In the genomic region with DNA sequence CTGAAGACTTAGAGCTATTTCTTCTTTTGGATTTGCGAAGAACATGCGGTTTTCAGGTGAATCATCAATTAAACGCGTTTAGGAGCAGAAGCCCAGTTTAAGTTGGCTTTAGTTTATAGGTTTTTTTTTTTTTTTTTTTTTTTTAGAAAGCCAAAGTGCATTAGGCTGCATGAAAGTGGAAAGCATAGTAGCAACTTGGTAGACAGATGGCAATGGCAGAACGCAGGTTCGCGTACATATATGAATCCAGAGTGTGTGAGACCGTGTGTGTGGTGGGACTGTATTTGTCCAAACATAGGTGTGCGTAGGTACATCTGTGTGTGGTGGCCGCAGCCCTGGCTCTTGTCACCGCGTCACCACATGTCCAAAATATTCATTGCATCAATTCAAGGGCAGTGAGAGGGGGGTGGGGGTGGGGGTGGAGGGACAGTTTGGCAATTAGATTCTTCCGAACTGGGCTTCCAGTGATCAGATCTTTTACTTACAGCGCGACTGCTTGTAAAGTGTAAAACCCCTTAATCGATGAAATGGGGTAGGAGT, we compare ENCODE assay signal across 1 cellular context.
TF ChIP-seq lines count a peak whose summit lies in the region.

No MANE protein-coding gene starts in this region.

TF ChIP-seq in K562, 482 proteins besides CTCF, POLR2A, EP300 and RAD21 (continues in another document):
- TF ChIP-seq KHSRP (IDR thresholded peaks at IDR 0.05), result no peak
- TF ChIP-seq POU5F1 (IDR thresholded peaks at IDR 0.05; ENCODE audit: borderline replicate concordance, low read depth, low read length, partially characterized antibody), result no peak
- peak; percentile 14 for TF ChIP-seq BRD9 (IDR thresholded peaks at IDR 0.05; ENCODE audit: low read depth, partially characterized antibody)
- TF ChIP-seq TBP (optimal IDR thresholded peaks at IDR 0.05; ENCODE audit: low read depth, low read length), result peak; percentile 5
- no peak for TF ChIP-seq ILF3 (IDR thresholded peaks at IDR 0.05; ENCODE audit: borderline replicate concordance)
- no peak for TF ChIP-seq MYBL2 (IDR thresholded peaks at IDR 0.05; ENCODE audit: low read depth)
- TF ChIP-seq MYBL2 (CRISPR knock-in tag; IDR thresholded peaks at IDR 0.05; ENCODE audit: borderline replicate concordance), result no peak
- no peak for TF ChIP-seq PHB2 (IDR thresholded peaks at IDR 0.05; ENCODE audit: low read depth)
- no peak for TF ChIP-seq PHTF2 (CRISPR knock-in tag; IDR thresholded peaks at IDR 0.05)
- peak; percentile 58; the same call in 1 of the 2 replicates for TF ChIP-seq NFRKB (IDR thresholded peaks at IDR 0.05; ENCODE audit: low read depth)
- no peak for TF ChIP-seq FOSL1 (tag; conservative IDR thresholded peaks at IDR 0.05)
- TF ChIP-seq NR2C1 (IDR thresholded peaks at IDR 0.05), result no peak
- no peak for TF ChIP-seq NR2C1 (tag; IDR thresholded peaks at IDR 0.05)
- TF ChIP-seq, protein P1, sequence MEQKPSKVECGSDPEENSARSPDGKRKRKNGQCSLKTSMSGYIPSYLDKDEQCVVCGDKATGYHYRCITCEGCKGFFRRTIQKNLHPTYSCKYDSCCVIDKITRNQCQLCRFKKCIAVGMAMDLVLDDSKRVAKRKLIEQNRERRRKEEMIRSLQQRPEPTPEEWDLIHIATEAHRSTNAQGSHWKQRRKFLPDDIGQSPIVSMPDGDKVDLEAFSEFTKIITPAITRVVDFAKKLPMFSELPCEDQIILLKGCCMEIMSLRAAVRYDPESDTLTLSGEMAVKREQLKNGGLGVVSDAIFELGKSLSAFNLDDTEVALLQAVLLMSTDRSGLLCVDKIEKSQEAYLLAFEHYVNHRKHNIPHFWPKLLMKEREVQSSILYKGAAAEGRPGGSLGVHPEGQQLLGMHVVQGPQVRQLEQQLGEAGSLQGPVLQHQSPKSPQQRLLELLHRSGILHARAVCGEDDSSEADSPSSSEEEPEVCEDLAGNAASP (IDR thresholded peaks at IDR 0.05), result no peak
- TF ChIP-seq SMARCB1 (IDR thresholded peaks at IDR 0.05; ENCODE audit: insufficient read length, low read depth), result no peak
- TF ChIP-seq, protein P2, sequence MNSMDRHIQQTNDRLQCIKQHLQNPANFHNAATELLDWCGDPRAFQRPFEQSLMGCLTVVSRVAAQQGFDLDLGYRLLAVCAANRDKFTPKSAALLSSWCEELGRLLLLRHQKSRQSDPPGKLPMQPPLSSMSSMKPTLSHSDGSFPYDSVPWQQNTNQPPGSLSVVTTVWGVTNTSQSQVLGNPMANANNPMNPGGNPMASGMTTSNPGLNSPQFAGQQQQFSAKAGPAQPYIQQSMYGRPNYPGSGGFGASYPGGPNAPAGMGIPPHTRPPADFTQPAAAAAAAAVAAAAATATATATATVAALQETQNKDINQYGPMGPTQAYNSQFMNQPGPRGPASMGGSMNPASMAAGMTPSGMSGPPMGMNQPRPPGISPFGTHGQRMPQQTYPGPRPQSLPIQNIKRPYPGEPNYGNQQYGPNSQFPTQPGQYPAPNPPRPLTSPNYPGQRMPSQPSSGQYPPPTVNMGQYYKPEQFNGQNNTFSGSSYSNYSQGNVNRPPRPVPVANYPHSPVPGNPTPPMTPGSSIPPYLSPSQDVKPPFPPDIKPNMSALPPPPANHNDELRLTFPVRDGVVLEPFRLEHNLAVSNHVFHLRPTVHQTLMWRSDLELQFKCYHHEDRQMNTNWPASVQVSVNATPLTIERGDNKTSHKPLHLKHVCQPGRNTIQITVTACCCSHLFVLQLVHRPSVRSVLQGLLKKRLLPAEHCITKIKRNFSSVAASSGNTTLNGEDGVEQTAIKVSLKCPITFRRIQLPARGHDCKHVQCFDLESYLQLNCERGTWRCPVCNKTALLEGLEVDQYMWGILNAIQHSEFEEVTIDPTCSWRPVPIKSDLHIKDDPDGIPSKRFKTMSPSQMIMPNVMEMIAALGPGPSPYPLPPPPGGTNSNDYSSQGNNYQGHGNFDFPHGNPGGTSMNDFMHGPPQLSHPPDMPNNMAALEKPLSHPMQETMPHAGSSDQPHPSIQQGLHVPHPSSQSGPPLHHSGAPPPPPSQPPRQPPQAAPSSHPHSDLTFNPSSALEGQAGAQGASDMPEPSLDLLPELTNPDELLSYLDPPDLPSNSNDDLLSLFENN (IDR thresholded peaks at IDR 0.05; ENCODE audit: low read depth in 2 of 2, low read length in 2 of 2), result 0 out of 4 replicates have a peak, but pooled peaks of 1 of the 2 experiments have one; percentile 14
- 0 out of 2 replicates have a peak, but pooled peaks have one; percentile 28 for TF ChIP-seq HDGF (IDR thresholded peaks at IDR 0.05)
- TF ChIP-seq, protein P3, sequence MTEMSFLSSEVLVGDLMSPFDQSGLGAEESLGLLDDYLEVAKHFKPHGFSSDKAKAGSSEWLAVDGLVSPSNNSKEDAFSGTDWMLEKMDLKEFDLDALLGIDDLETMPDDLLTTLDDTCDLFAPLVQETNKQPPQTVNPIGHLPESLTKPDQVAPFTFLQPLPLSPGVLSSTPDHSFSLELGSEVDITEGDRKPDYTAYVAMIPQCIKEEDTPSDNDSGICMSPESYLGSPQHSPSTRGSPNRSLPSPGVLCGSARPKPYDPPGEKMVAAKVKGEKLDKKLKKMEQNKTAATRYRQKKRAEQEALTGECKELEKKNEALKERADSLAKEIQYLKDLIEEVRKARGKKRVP (CRISPR knock-in tag; IDR thresholded peaks at IDR 0.05), result no peak
- TF ChIP-seq KDM1A (IDR thresholded peaks at IDR 0.05), result no peak
- TF ChIP-seq NFATC3 (IDR thresholded peaks at IDR 0.05), result no peak
- no peak for TF ChIP-seq SETDB1 (IDR thresholded peaks at IDR 0.05; ENCODE audit: low read length)
- TF ChIP-seq, protein P4, sequence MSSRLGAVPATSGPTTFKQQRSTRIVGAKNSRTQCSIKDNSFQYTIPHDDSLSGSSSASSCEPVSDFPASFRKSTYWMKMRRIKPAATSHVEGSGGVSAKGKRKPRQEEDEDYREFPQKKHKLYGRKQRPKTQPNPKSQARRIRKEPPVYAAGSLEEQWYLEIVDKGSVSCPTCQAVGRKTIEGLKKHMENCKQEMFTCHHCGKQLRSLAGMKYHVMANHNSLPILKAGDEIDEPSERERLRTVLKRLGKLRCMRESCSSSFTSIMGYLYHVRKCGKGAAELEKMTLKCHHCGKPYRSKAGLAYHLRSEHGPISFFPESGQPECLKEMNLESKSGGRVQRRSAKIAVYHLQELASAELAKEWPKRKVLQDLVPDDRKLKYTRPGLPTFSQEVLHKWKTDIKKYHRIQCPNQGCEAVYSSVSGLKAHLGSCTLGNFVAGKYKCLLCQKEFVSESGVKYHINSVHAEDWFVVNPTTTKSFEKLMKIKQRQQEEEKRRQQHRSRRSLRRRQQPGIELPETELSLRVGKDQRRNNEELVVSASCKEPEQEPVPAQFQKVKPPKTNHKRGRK (tag; IDR thresholded peaks at IDR 0.05), result peak; percentile 23; the same call in 1 of the 2 replicates
- no peak for TF ChIP-seq KAT7 (CRISPR knock-in tag; IDR thresholded peaks at IDR 0.05; ENCODE audit: borderline replicate concordance)
- TF ChIP-seq, protein P5, sequence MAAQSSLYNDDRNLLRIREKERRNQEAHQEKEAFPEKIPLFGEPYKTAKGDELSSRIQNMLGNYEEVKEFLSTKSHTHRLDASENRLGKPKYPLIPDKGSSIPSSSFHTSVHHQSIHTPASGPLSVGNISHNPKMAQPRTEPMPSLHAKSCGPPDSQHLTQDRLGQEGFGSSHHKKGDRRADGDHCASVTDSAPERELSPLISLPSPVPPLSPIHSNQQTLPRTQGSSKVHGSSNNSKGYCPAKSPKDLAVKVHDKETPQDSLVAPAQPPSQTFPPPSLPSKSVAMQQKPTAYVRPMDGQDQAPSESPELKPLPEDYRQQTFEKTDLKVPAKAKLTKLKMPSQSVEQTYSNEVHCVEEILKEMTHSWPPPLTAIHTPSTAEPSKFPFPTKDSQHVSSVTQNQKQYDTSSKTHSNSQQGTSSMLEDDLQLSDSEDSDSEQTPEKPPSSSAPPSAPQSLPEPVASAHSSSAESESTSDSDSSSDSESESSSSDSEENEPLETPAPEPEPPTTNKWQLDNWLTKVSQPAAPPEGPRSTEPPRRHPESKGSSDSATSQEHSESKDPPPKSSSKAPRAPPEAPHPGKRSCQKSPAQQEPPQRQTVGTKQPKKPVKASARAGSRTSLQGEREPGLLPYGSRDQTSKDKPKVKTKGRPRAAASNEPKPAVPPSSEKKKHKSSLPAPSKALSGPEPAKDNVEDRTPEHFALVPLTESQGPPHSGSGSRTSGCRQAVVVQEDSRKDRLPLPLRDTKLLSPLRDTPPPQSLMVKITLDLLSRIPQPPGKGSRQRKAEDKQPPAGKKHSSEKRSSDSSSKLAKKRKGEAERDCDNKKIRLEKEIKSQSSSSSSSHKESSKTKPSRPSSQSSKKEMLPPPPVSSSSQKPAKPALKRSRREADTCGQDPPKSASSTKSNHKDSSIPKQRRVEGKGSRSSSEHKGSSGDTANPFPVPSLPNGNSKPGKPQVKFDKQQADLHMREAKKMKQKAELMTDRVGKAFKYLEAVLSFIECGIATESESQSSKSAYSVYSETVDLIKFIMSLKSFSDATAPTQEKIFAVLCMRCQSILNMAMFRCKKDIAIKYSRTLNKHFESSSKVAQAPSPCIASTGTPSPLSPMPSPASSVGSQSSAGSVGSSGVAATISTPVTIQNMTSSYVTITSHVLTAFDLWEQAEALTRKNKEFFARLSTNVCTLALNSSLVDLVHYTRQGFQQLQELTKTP (IDR thresholded peaks at IDR 0.05; ENCODE audit: low read depth in 1 of 2, partially characterized antibody in 2 of 2), result peak in 1 of 2 experiments; percentile 34
- 0 out of 2 replicates have a peak, but pooled peaks have one; percentile 37 for TF ChIP-seq ZNF584 (CRISPR knock-in tag; IDR thresholded peaks at IDR 0.05; ENCODE audit: low read depth)
- no peak for TF ChIP-seq BACH1 (tag; IDR thresholded peaks at IDR 0.05)
- no peak for TF ChIP-seq PHB (CRISPR knock-in tag; IDR thresholded peaks at IDR 0.05)
- TF ChIP-seq TGIF2 (CRISPR knock-in tag; IDR thresholded peaks at IDR 0.05), result no peak
- TF ChIP-seq SIN3A (IDR thresholded peaks at IDR 0.05; ENCODE audit: borderline replicate concordance in 2 of 2, control insufficient read depth in 1 of 2, low read depth in 2 of 2, low read length in 2 of 2), result 0 out of 4 replicates have a peak, but pooled peaks of 1 of the 2 experiments have one; percentile 11
- TF ChIP-seq ZNF764 (CRISPR knock-in tag; IDR thresholded peaks at IDR 0.05; ENCODE audit: low read depth), result no peak
- no peak for TF ChIP-seq FOXM1 (IDR thresholded peaks at IDR 0.05; ENCODE audit: low read depth)
- no peak for TF ChIP-seq FOXM1 (CRISPR knock-in tag; IDR thresholded peaks at IDR 0.05; ENCODE audit: low read depth)
- 0 out of 2 replicates have a peak, but pooled peaks have one; percentile 27 for TF ChIP-seq HLTF (IDR thresholded peaks at IDR 0.05)
- no peak for TF ChIP-seq SMAD1 (IDR thresholded peaks at IDR 0.05; ENCODE audit: low read depth, low read length, partially characterized antibody)
- no peak for TF ChIP-seq LARP7 (IDR thresholded peaks at IDR 0.05)
- TF ChIP-seq CHCHD3 (CRISPR knock-in tag; IDR thresholded peaks at IDR 0.05), result no peak
- TF ChIP-seq NFIC (IDR thresholded peaks at IDR 0.05), result no peak
- TF ChIP-seq ARNT (IDR thresholded peaks at IDR 0.05), result peak in 1 of 2 experiments; percentile 19; a peak in 1 of 4 replicates
- no peak for TF ChIP-seq ZNF444 (CRISPR knock-in tag; IDR thresholded peaks at IDR 0.05)
- no peak for TF ChIP-seq HDAC1 (IDR thresholded peaks at IDR 0.05)
- TF ChIP-seq ZKSCAN8 (CRISPR knock-in tag; IDR thresholded peaks at IDR 0.05), result no peak
- TF ChIP-seq, protein P6, sequence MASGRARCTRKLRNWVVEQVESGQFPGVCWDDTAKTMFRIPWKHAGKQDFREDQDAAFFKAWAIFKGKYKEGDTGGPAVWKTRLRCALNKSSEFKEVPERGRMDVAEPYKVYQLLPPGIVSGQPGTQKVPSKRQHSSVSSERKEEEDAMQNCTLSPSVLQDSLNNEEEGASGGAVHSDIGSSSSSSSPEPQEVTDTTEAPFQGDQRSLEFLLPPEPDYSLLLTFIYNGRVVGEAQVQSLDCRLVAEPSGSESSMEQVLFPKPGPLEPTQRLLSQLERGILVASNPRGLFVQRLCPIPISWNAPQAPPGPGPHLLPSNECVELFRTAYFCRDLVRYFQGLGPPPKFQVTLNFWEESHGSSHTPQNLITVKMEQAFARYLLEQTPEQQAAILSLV (tag; IDR thresholded peaks at IDR 0.05), result no peak
- TF ChIP-seq, protein P7, sequence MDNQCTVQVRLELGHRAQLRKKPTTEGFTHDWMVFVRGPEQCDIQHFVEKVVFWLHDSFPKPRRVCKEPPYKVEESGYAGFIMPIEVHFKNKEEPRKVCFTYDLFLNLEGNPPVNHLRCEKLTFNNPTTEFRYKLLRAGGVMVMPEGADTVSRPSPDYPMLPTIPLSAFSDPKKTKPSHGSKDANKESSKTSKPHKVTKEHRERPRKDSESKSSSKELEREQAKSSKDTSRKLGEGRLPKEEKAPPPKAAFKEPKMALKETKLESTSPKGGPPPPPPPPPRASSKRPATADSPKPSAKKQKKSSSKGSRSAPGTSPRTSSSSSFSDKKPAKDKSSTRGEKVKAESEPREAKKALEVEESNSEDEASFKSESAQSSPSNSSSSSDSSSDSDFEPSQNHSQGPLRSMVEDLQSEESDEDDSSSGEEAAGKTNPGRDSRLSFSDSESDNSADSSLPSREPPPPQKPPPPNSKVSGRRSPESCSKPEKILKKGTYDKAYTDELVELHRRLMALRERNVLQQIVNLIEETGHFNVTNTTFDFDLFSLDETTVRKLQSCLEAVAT (IDR thresholded peaks at IDR 0.05), result peak; percentile 6 to 80; a peak in 3 of 4 replicates
- TF ChIP-seq SOX6 (IDR thresholded peaks at IDR 0.05), result no peak
- TF ChIP-seq, protein P8, sequence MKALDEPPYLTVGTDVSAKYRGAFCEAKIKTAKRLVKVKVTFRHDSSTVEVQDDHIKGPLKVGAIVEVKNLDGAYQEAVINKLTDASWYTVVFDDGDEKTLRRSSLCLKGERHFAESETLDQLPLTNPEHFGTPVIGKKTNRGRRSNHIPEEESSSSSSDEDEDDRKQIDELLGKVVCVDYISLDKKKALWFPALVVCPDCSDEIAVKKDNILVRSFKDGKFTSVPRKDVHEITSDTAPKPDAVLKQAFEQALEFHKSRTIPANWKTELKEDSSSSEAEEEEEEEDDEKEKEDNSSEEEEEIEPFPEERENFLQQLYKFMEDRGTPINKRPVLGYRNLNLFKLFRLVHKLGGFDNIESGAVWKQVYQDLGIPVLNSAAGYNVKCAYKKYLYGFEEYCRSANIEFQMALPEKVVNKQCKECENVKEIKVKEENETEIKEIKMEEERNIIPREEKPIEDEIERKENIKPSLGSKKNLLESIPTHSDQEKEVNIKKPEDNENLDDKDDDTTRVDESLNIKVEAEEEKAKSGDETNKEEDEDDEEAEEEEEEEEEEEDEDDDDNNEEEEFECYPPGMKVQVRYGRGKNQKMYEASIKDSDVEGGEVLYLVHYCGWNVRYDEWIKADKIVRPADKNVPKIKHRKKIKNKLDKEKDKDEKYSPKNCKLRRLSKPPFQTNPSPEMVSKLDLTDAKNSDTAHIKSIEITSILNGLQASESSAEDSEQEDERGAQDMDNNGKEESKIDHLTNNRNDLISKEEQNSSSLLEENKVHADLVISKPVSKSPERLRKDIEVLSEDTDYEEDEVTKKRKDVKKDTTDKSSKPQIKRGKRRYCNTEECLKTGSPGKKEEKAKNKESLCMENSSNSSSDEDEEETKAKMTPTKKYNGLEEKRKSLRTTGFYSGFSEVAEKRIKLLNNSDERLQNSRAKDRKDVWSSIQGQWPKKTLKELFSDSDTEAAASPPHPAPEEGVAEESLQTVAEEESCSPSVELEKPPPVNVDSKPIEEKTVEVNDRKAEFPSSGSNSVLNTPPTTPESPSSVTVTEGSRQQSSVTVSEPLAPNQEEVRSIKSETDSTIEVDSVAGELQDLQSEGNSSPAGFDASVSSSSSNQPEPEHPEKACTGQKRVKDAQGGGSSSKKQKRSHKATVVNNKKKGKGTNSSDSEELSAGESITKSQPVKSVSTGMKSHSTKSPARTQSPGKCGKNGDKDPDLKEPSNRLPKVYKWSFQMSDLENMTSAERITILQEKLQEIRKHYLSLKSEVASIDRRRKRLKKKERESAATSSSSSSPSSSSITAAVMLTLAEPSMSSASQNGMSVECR (CRISPR knock-in tag; IDR thresholded peaks at IDR 0.05), result no peak
- no peak for TF ChIP-seq TFAM (CRISPR knock-in tag; conservative IDR thresholded peaks at IDR 0.05)
- peak; percentile 10 for TF ChIP-seq TAF1 (IDR thresholded peaks at IDR 0.05; ENCODE audit: control insufficient read depth, extremely low read depth, insufficient read depth, low read length, severe bottlenecking)
